In the genomic region with DNA sequence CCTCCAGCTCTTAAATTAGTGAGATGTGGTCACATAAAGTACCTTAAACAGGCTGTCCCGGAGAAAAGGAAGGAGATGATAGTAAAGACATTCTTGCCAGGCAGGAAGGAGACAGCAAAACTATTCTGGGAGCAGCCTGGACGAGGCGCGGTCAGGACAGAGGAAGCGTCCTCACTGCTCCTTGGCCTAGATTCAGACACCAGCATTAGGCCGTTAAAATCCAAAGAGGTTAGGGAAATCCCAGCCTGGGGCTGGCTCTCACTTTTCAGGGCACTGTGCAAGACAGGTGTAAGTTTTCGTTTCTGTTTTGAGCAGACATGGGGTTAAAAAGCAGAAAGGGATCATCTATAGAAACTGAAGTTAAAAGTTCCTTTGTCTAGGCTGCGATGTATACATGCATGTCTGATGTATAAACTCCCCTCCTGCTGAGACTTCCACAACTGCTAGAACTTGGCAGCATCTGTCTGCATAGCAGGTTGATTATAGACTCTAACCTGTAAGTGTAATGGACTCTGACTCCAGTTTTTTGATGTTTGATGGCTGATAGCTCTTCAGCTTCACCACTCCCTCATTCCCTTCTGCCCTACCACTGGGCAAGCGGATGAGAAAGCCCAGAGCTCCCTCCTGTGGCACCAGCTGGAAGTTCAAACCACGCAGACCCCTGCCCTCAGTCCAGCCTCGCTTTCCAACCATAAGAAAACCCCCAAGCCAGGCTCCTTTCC, we compare ENCODE assay signal across 8 cellular contexts. TPM values are rescaled to one million over a fixed set of nuclear protein-coding genes. Genes with fewer than 3 reads are reported as not detected.
DNase-seq lines count a peak whose midpoint lies in the region; FAIRE-seq and TF ChIP-seq lines count a peak whose summit lies in the region.

No MANE protein-coding gene starts in this region.

- no peaks in the 10 kb centered on the region for H3K27me3 ChIP-seq in GM23248 (replicated peaks; ENCODE audit: insufficient read depth)
- H3K27me3 ChIP-seq in SU-DHL-6 (ENCODE audit: low read length), result no peaks in the 10 kb centered on the region
- H3K27me3 ChIP-seq in small intestine (ENCODE audit: control insufficient read depth in 2 of 2, insufficient read depth in 2 of 2, low read length in 2 of 2), result no peaks in the 10 kb centered on the region

- 0 out of 2 replicates have a peak, but pooled peaks cover 5% of the 10 kb centered on the region for H3K79me2 ChIP-seq in GM23248 (ENCODE audit: insufficient read depth)
- no peaks in the 10 kb centered on the region for H3K79me2 ChIP-seq in SU-DHL-6 (ENCODE audit: insufficient read depth, low read length)

- H3F3A ChIP-seq in GM23248 (ENCODE audit: insufficient read depth) (peaks cover 29% of the 10 kb centered on the region), SU-DHL-6 (ENCODE audit: insufficient read depth) (peaks cover 31% of the 10 kb centered on the region)

- FAIRE-seq in small intestine (lab: Jason Lieb, UNC), result no peak

- H3K9me2 ChIP-seq in GM23248 (ENCODE audit: insufficient read depth) (no peaks in the 10 kb centered on the region), SU-DHL-6 (replicated peaks; ENCODE audit: insufficient read depth, low read length) (no peaks in the 10 kb centered on the region)

- TF ChIP-seq CTCF in GM10266 (IDR thresholded peaks at IDR 0.05; ENCODE audit: control insufficient read depth, insufficient read depth, low read depth, missing control alignments), result peak; percentile 87
- TF ChIP-seq CTCF in LNCAP (IDR thresholded peaks at IDR 0.05), result peak; percentile 60
- TF ChIP-seq CTCF in SU-DHL-6 (IDR thresholded peaks at IDR 0.05; ENCODE audit: insufficient read depth, low read length, poor library complexity, severe bottlenecking), result peak; percentile 81

- H3K9ac ChIP-seq in GM23248 (peak overlapping the region; percentile 69), SU-DHL-6 (ENCODE audit: low read length) (peak overlapping the region; percentile 56)

- H3K9me3 ChIP-seq in GM23248 (ENCODE audit: low read depth) (no peaks in the 10 kb centered on the region), SU-DHL-6 (ENCODE audit: insufficient read depth, low read length) (no peaks in the 10 kb centered on the region), small intestine (ENCODE audit: control insufficient read depth, low read depth) (no peaks in the 10 kb centered on the region)

- H2AFZ ChIP-seq in GM23248 (peak overlapping the region; percentile 70), SU-DHL-6 (ENCODE audit: low read depth, low read length, severe bottlenecking) (peak overlapping the region; percentile 72)

- DNase-seq in GM10266 (ENCODE audit: extremely low spot score) (peak; percentile 69), GM23248 (peak; percentile 74), anterior cingulate cortex (lab: John Stamatoyannopoulos, UW) (peak in 42 of 58 donors; percentile 10 to 69 (median 38)), hippocampal formation (lab: John Stamatoyannopoulos, UW) (peak; percentile 41 to 63), small intestine (peak; percentile 91), NCI-H187 (lab: John Stamatoyannopoulos, UW) (no peak)

- peak overlapping the region; percentile 58 for H3K4me3 ChIP-seq in GM23248
- peak overlapping the region; percentile 45 for H3K4me3 ChIP-seq in SU-DHL-6 (ENCODE audit: insufficient read depth, low read length, poor library complexity, severe bottlenecking)
- H3K4me3 ChIP-seq in small intestine (ENCODE audit: low read depth in 1 of 2, low read length in 2 of 2), result no peak overlapping the region

- 20 to 25% methylated on average over 11 of the region's 11 CpGs for WGBS in GM23248 (ENCODE audit: low coverage in 1 of 2, low lambda C conversion rate in 2 of 2, missing lambda C conversion rate in 2 of 2), 2 experiments
- 7 to 23% (median 12%) methylated on average over 11 of the region's 11 CpGs for WGBS in small intestine, 3 donors

- H3K36me3 ChIP-seq in GM23248 (ENCODE audit: low read depth) (no peaks in the 10 kb centered on the region), SU-DHL-6 (ENCODE audit: low read length) (no peaks in the 10 kb centered on the region), small intestine (ENCODE audit: control insufficient read depth in 2 of 2, insufficient read depth in 2 of 2, low read length in 2 of 2) (no peaks in the 10 kb centered on the region)

- H3K4me1 ChIP-seq in GM23248 (ENCODE audit: insufficient read depth) (peaks cover 39% of the 10 kb centered on the region), small intestine (ENCODE audit: control insufficient read depth in 2 of 2, insufficient read depth in 1 of 2, low read depth in 1 of 2, low read length in 1 of 2) (peaks cover 0 to 4% of the 10 kb centered on the region in 2 donors)

- H4K20me1 ChIP-seq in GM23248 (ENCODE audit: insufficient read depth), result no peaks in the 10 kb centered on the region
- H4K20me1 ChIP-seq in SU-DHL-6 (ENCODE audit: low read depth, low read length), result no peaks in the 10 kb centered on the region

- in situ Hi-C loops in GM23248 (cut with MboI), result loop anchor here (5.0 kb wide), 1 partner anchor 190 kb away; no protein-coding TSS in a partner anchor

- H3K27ac ChIP-seq in GM23248 (peak overlapping the region; percentile 54), SU-DHL-6 (ENCODE audit: low read depth, low read length) (peak overlapping the region; percentile 92), small intestine (ENCODE audit: low read depth in 1 of 2, low read length in 1 of 2) (peak overlapping the region; percentile 77 to 89)

- H3K4me2 ChIP-seq in GM23248 (ENCODE audit: unreplicated experiment) (peak overlapping the region; percentile 68), SU-DHL-6 (ENCODE audit: low read depth, low read length, poor library complexity, severe bottlenecking) (peak overlapping the region; percentile 83)

RNA-seq across cellular contexts. Expression of a gene that starts 21.5 kb away (rescaled TPM):
- total RNA-seq in GM23248 (2014; rRNA removed; shearing (Covaris generic)), result 2.4 and 7.9 TPM in 2 replicates
- 9.2 and 12.8 TPM in 2 replicates for polyA plus RNA-seq in GM23248 (2016; fragmentation: Nextera tagmentation; extraction: Ambion mirVana)
- 10 to 100 TPM in 1 of 3 donors, 1 to 10 TPM in 2; 6.5 to 10.3 (median 6.5) TPM for polyA plus RNA-seq in small intestine

RNA-seq across cellular contexts. Expression of a gene that starts 23.6 kb away (rescaled TPM):
- 71.5 and 78.4 TPM in 2 replicates for total RNA-seq in GM23248 (2014; rRNA removed; shearing (Covaris generic))
- polyA plus RNA-seq in GM23248 (2016; fragmentation: Nextera tagmentation; extraction: Ambion mirVana) (55.9 and 59.5 TPM in 2 replicates), small intestine (10 to 100 TPM in 2 of 3 donors, 1 to 10 TPM in 1; 4.9 to 15.9 (median 10.7) TPM)

Comparison
In these comparisons a context has a peak if more than half of its experiments do, and no peak if none do; other contexts are left out.
1. DNase-seq: peak in GM10266 (single experiment), GM23248 (single experiment), anterior cingulate cortex (42 of 58), hippocampal formation (2 of 2) and small intestine (single experiment); none in NCI-H187 (0 of 2).
2. H3K4me3 ChIP-seq: peak in GM23248 (single experiment) and SU-DHL-6 (single experiment); none in small intestine (0 of 2).
3. Peak in every context shown above with its lines, with median percentiles within 50 percentile points of each other: CTCF ChIP-seq and H3K27ac ChIP-seq.